ENCODE assay signal across 25 cellular contexts in the genomic region with DNA sequence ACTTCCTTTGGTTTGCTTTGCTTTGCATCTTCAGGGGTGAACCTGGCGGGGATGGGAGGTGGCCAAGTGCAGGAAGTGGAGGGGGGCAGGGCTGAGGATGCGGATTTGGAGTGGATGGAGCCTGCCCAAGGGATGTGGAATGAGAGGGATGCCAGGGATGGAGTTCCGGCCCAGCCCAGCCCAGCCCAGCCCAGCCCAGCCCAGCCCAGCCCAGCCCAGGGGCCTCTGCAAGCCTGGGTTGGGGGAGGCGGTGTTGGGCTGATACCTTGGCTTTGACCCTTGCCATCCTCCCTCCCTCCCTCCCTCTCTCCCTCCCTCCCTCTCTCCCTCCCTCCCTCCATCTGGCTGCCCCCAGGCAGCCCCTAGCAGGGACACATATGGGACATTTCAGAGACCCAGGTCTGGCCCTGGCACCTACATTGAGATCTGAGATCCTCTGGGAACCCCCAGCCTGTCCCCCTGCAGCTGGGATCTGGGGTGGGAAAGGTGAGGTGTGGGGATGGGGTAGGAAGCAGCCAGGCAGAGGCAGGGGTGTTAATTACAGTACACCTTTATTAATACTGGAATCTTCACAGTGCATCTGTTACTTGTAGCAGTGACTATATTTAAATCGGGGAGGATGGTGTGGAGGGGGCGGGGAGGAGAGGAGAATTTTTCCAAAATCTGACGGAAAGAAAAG. TPM values are rescaled to one million over a fixed set of nuclear protein-coding genes. Genes with fewer than 3 reads are reported as not detected.
DNase-seq lines count a peak whose midpoint lies in the region; ATAC-seq, FAIRE-seq and TF ChIP-seq lines count a peak whose summit lies in the region.
"Had no signal": no experiment of that assay in that cellular context is flagged by ENCODE, and none has a peak within 500 bp of the region (broad histone marks: within the 10 kb centered on the region; RNA-seq: fewer than 3 reads in every experiment).

No MANE protein-coding gene starts in this region.

- H3K36me3 ChIP-seq in HEK293 (ENCODE audit: control insufficient read depth in 2 of 2, insufficient read depth in 1 of 2, low read length in 2 of 2) = peaks cover 0 to 29% of the 10 kb centered on the region in 2 experiments; a peak in 1 of 3 replicates
- H3K36me3 ChIP-seq in H1 (ENCODE audit: control insufficient read depth in 2 of 4, insufficient read depth in 4 of 4, low read length in 3 of 4) = peaks cover 0 to 13% (median 0%) of the 10 kb centered on the region in 4 experiments; a peak in 4 of 8 replicates
- peaks cover 28 to 30% (median 29%) of the 10 kb centered on the region in 4 donors for H3K36me3 ChIP-seq in sigmoid colon
- H3K36me3 ChIP-seq: uterus had no signal

- H3K27ac Mint-ChIP-seq in activated CD8-positive, alpha-beta memory T cell treated with anti-CD3 and anti-CD28 coated beads, Interleukin-2, amount 10 ng/mL, durations not matched to agents 7 days and 5 days = no peak overlapping the region
- H3K27ac Mint-ChIP-seq: HFFc6; T-helper 2 cell treated with Interferon-gamma antibody and Interleukin-4, amounts not matched to agents 5 μg/mL and 100 μg/mL, for 36 hours had no signal

- no peaks in the 10 kb centered on the region for H3K79me2 ChIP-seq in H1 (ENCODE audit: control insufficient read depth in 1 of 2, insufficient read depth in 2 of 2, low read length in 2 of 2)

- H3K79me1 ChIP-seq in H1 (ENCODE audit: low read depth, low read length) = no peaks in the 10 kb centered on the region

- DNase-seq in activated CD8-positive, alpha-beta memory T cell treated with anti-CD3 and anti-CD28 coated beads, Interleukin-2, amount 10 ng/mL, durations not matched to agents 7 days and 5 days = no peak
- no peak for DNase-seq in activated CD8-positive, alpha-beta memory T cell treated with anti-CD3 and anti-CD28 coated beads for 24 hours
- no peak for DNase-seq in H1 (ENCODE audit: low read depth in 1 of 2, low spot score in 2 of 2)
- peak; percentile 56 for DNase-seq in sigmoid colon
- DNase-seq in NCI-H1417 treated with DMSO at 0.1 percent for 48 hours (lab: John Stamatoyannopoulos, UW) = no peak
- DNase-seq: dermis blood vessel endothelial cell; HFFc6; kidney glomerular epithelial cell; NCI-H1105; NCI-H2081 treated with DMSO at 0.1 percent for 48 hours; NCI-H69; OCI-M1; small intestine; stimulated activated CD8-positive, alpha-beta memory T cell treated with anti-CD3 and anti-CD28 coated beads, Interleukin-4, amount 100 ng/mL, for 48 hours had no signal

- no peak overlapping the region for H2BK15ac ChIP-seq in H1 (ENCODE audit: low read length)

- no peak overlapping the region; a peak in 1 of 7 replicates for H3K9ac ChIP-seq in H1 (replicated peaks in 1 of 4; ENCODE audit: extremely low read depth in 1 of 4, low read depth in 3 of 4, low read length in 3 of 4)
- H3K9ac ChIP-seq: KMS-11 had no signal

- H2BK20ac ChIP-seq in H1 (ENCODE audit: low read length) = no peak overlapping the region

- no peak overlapping the region for H4K91ac ChIP-seq in H1 (replicated peaks; ENCODE audit: insufficient read length, low read length)

- no peak for FAIRE-seq in H1 (lab: Jason Lieb, UNC)
- FAIRE-seq: GM12892, small intestine had no signal

- POLR2A ChIA-PET in HEK293 (lab: Yijun Ruan, JAX) = no interaction called here
- POLR2A ChIA-PET in H1 (lab: Charles Lee; ENCODE audit: partially characterized antibody) = interaction anchor here (1.6 to 3.2 kb wide), 3 partner anchors 12 to 81 kb away, joined by 6 to 9 read pairs (median 7); no protein-coding TSS in a partner anchor

- no peak overlapping the region; the same call in 1 of the 2 replicates for H4K8ac ChIP-seq in H1 (ENCODE audit: extremely low read depth, insufficient read depth, low read length)

- H3K4me1 Mint-ChIP-seq in activated CD8-positive, alpha-beta memory T cell treated with anti-CD3 and anti-CD28 coated beads, Interleukin-2, amount 10 ng/mL, durations not matched to agents 7 days and 5 days = peaks cover 4% of the 10 kb centered on the region

- H3K27ac ChIP-seq in HEK293 (ENCODE audit: extremely low read depth, low read depth, low read length) (no peak overlapping the region), H1 (ENCODE audit: low read depth, low read length) (no peak overlapping the region), sigmoid colon (peak overlapping the region in 3 of 4 donors; percentile 7 to 77 (median 75))
- H3K27ac ChIP-seq: breast epithelium, epithelial cell of prostate, KMS-11, prostate gland had no signal

- peak; percentile 40 for ATAC-seq in activated CD8-positive, alpha-beta memory T cell treated with anti-CD3 and anti-CD28 coated beads, Interleukin-2, amount 10 ng/mL, durations not matched to agents 7 days and 5 days
- ATAC-seq in HG03439 (IDR thresholded peaks at IDR 0.05; ENCODE audit: unreplicated experiment) (no peak), HG02973 (IDR thresholded peaks at IDR 0.05; ENCODE audit: unreplicated experiment) (no peak)
- ATAC-seq: activated CD4-positive, CD25-positive, alpha-beta regulatory T cell treated with anti-CD3 and anti-CD28 coated beads, Interleukin-2, amount 50 U/mL, for 24 hours had no signal

- no peak overlapping the region for H3K4ac ChIP-seq in H1 (replicated peaks; ENCODE audit: insufficient read length, low read depth, low read length)

- H3K23me2 ChIP-seq in H1 (ENCODE audit: low read depth, low read length) = no peaks in the 10 kb centered on the region

- H4K20me1 ChIP-seq in H1 (replicated peaks in 1 of 2; ENCODE audit: control insufficient read depth in 1 of 2, insufficient read depth in 2 of 2, low read length in 2 of 2) = peaks cover 0 to 3% of the 10 kb centered on the region in 2 experiments

- peak overlapping the region in 1 of 2 experiments; percentile 7; a peak in 1 of 4 replicates for H3K4me2 ChIP-seq in H1 (ENCODE audit: insufficient read depth in 1 of 2, low read depth in 2 of 2, low read length in 2 of 2)
- H3K4me2 ChIP-seq: KMS-11 had no signal

- no peak overlapping the region for H3K4me3 Mint-ChIP-seq in activated CD8-positive, alpha-beta memory T cell treated with anti-CD3 and anti-CD28 coated beads, Interleukin-2, amount 10 ng/mL, durations not matched to agents 7 days and 5 days
- H3K4me3 Mint-ChIP-seq: HFFc6; T-helper 2 cell treated with Interferon-gamma antibody and Interleukin-4, amounts not matched to agents 5 μg/mL and 100 μg/mL, for 36 hours had no signal

- TF ChIP-seq EP300 in H1 (IDR thresholded peaks at IDR 0.05; ENCODE audit: borderline replicate concordance in 1 of 2, low read depth in 2 of 2, low read length in 2 of 2) = no peak
- TF ChIP-seq EP300 in sigmoid colon (IDR thresholded peaks at IDR 0.05) = no peak

- H2BK5ac ChIP-seq in H1 (ENCODE audit: low read depth, low read length) = peak overlapping the region; percentile 52; the same call in 1 of the 2 replicates

- TF ChIP-seq POLR2A in H1 (IDR thresholded peaks at IDR 0.05; ENCODE audit: control extremely low read depth in 1 of 2, low read depth in 2 of 2, low read length in 2 of 2) = no peak
- TF ChIP-seq POLR2A in sigmoid colon (IDR thresholded peaks at IDR 0.05) = no peak

- no peak for TF ChIP-seq CTCF in HEK293 (tag by site-specific recombination; IDR thresholded peaks at IDR 0.05)
- no peak for TF ChIP-seq CTCF in H1 (IDR thresholded peaks at IDR 0.05; ENCODE audit: control extremely low read depth in 1 of 3, insufficient read depth in 1 of 3, low read depth in 1 of 3, low read length in 3 of 3)
- no peak for TF ChIP-seq CTCF in sigmoid colon (IDR thresholded peaks at IDR 0.05)

- H3K4me1 ChIP-seq in HEK293 (ENCODE audit: control insufficient read depth, insufficient read depth, low read length) (no peaks in the 10 kb centered on the region), H1 (replicated peaks in 1 of 4; ENCODE audit: control insufficient read depth in 3 of 4, insufficient read depth in 4 of 4, low read length in 3 of 4) (peaks cover 0 to 14% (median 7%) of the 10 kb centered on the region in 4 experiments; a peak in 6 of 7 replicates), sigmoid colon (peaks cover 0 to 36% (median 29%) of the 10 kb centered on the region in 4 donors)
- H3K4me1 ChIP-seq: prostate gland had no signal

- H3K27me3 ChIP-seq in H1 (replicated peaks in 1 of 4; ENCODE audit: control insufficient read depth in 3 of 4, extremely low read depth in 1 of 4, insufficient read depth in 3 of 4, low read length in 3 of 4) (no peaks in the 10 kb centered on the region), sigmoid colon (no peaks in the 10 kb centered on the region)
- H3K27me3 ChIP-seq: breast epithelium, uterus had no signal

- no peak overlapping the region for H3K56ac ChIP-seq in H1 (replicated peaks; ENCODE audit: insufficient read length, low read depth, low read length)

- H2BK12ac ChIP-seq in H1 (ENCODE audit: low read depth, low read length) = no peak overlapping the region

- no peaks in the 10 kb centered on the region for H3K9me3 Mint-ChIP-seq in activated CD8-positive, alpha-beta memory T cell treated with anti-CD3 and anti-CD28 coated beads, Interleukin-2, amount 10 ng/mL, durations not matched to agents 7 days and 5 days (ENCODE audit: low read depth)
- H3K9me3 Mint-ChIP-seq: HFFc6; T-helper 2 cell treated with Interferon-gamma antibody and Interleukin-4, amounts not matched to agents 5 μg/mL and 100 μg/mL, for 36 hours had no signal

- H3K27me3 Mint-ChIP-seq in activated CD8-positive, alpha-beta memory T cell treated with anti-CD3 and anti-CD28 coated beads, Interleukin-2, amount 10 ng/mL, durations not matched to agents 7 days and 5 days = no peaks in the 10 kb centered on the region

- intact Hi-C loops in sigmoid colon (cut with DNase I) = no loop called here

- H2BK120ac ChIP-seq in H1 (replicated peaks; ENCODE audit: low read depth, low read length) = no peak overlapping the region

- no peak for TF ChIP-seq RAD21 in H1 (IDR thresholded peaks at IDR 0.05 in 1 of 2, conservative IDR thresholded peaks at IDR 0.05 in 1 of 2; ENCODE audit: low read depth in 2 of 2, low read length in 2 of 2)

- no peak overlapping the region for H3K23ac ChIP-seq in H1 (ENCODE audit: insufficient read length)

- WGBS in H1 (ENCODE audit: extremely low coverage in 1 of 2, insufficient coverage in 1 of 2, insufficient read length in 1 of 2, insufficient replicate concordance in 2 of 2, low coverage in 1 of 2, low lambda C conversion rate in 2 of 2, missing lambda C conversion rate in 1 of 2), 2 experiments = 66% methylated on average over 6 of the region's 7 CpGs; no CpG with 5 or more reads in 1 of the 2 experiments
- 51 to 72% methylated on average over 7 of the region's 7 CpGs for WGBS in sigmoid colon, 2 donors

- H2AK5ac ChIP-seq in H1 (ENCODE audit: low read depth, low read length) = no peak overlapping the region

- H2AFZ ChIP-seq in H1 (ENCODE audit: low read length) = no peak overlapping the region

- CTCF ChIA-PET in activated CD8-positive, alpha-beta memory T cell treated with anti-CD3 and anti-CD28 coated beads, Interleukin-2, amount 10 ng/mL, durations not matched to agents 7 days and 5 days (lab: Charles Lee) = interaction anchor here (2.0 kb wide), 1 partner anchor 110 kb away, joined by 13 read pairs; no protein-coding TSS in a partner anchor
- CTCF ChIA-PET in HEK293 (lab: Yijun Ruan, JAX) = no interaction called here
- CTCF ChIA-PET in H1 (lab: Charles Lee; ENCODE audit: partially characterized antibody) = interaction anchor here (0.7 to 4.4 kb wide), 4 partner anchors 77 to 119 kb away, joined by 3 to 36 read pairs (median 4); no protein-coding TSS in a partner anchor

- H3K36me3 Mint-ChIP-seq in activated CD8-positive, alpha-beta memory T cell treated with anti-CD3 and anti-CD28 coated beads, Interleukin-2, amount 10 ng/mL, durations not matched to agents 7 days and 5 days = no peaks in the 10 kb centered on the region

- H3K9me3 ChIP-seq in HEK293 (ENCODE audit: control insufficient read depth, insufficient read depth, low read depth, low read length) (no peaks in the 10 kb centered on the region), H1 (ENCODE audit: insufficient read depth in 2 of 2, low read depth in 1 of 2, low read length in 1 of 2) (no peaks in the 10 kb centered on the region), sigmoid colon (no peaks in the 10 kb centered on the region)
- H3K9me3 ChIP-seq: breast epithelium, prostate gland, uterus had no signal

- H4K5ac ChIP-seq in H1 (ENCODE audit: insufficient read length, low read depth, low read length) = no peak overlapping the region

- no peak overlapping the region for H3K14ac ChIP-seq in H1 (ENCODE audit: insufficient read length)

- H3K4me3 ChIP-seq in HEK293 (ENCODE audit: low read depth, low read length) (no peak overlapping the region), H1 (ENCODE audit: extremely low read depth in 1 of 4, insufficient read depth in 2 of 4, low read depth in 3 of 4, low read length in 4 of 4) (no peak overlapping the region), sigmoid colon (no peak overlapping the region)
- H3K4me3 ChIP-seq: breast epithelium, prostate gland, uterus had no signal

- no peak overlapping the region for H3K18ac ChIP-seq in H1 (ENCODE audit: extremely low read depth, low read length)

RNA-seq across cellular contexts. Expression of a gene that starts 14.5 kb away (rescaled TPM):
- not detected for total RNA-seq in activated CD8-positive, alpha-beta memory T cell treated with anti-CD3 and anti-CD28 coated beads, Interleukin-2, amount 10 ng/mL, durations not matched to agents 7 days and 5 days
- total RNA-seq in H1 (2021; fragmentation: NEBNext Ultra II Directional; extraction: Animal tissue kit (Norgen Biotek cat#: 25700)) = 4.0 and 4.6 TPM in 2 replicates
- polyA plus RNA-seq in H1 (2011; rRNA removed) = 5.6 and 8.0 TPM in 2 replicates
- 6.7 TPM for polyA plus RNA-seq in H1 (2011; cell fraction: cytosol; rRNA removed)
- 9.0 TPM for polyA plus RNA-seq in H1 (2011; cell fraction: nucleus; rRNA removed)
- 4.6 to 6.5 TPM (median 5.2 TPM) in 4 replicates for polyA plus RNA-seq in H1 (2012, experiment 1 of 2)
- 3.3 TPM for polyA plus RNA-seq in H1 (2012, experiment 2 of 2)
- 2.7 TPM for polyA plus RNA-seq in H1 (2013, experiment 1 of 2)
- polyA plus RNA-seq in H1 (2013, experiment 2 of 2) = 3.3 TPM
- 1.7 and 2.2 TPM in 2 replicates for polyA minus RNA-seq in H1 (2011; rRNA and poly(A)+ RNA removed)
- 4.3 TPM for polyA minus RNA-seq in H1 (2011; cell fraction: cytosol; rRNA and poly(A)+ RNA removed)
- polyA minus RNA-seq in H1 (2011; cell fraction: nucleus; rRNA and poly(A)+ RNA removed) = 1.5 TPM
- total RNA-seq in sigmoid colon = 1 to 10 TPM in 3 of 4 donors, not detected in 1; 3.6 to 5.4 (median 4.6) TPM
- 1 to 10 TPM in 2 of 3 donors, not detected in 1; 1.8 to 5.5 TPM for polyA plus RNA-seq in sigmoid colon

RNA-seq across cellular contexts. Expression of a gene that starts 25.0 kb away (rescaled TPM):
- 1 to 10 TPM; 1.4 to 1.7 TPM for total RNA-seq in activated CD8-positive, alpha-beta memory T cell treated with anti-CD3 and anti-CD28 coated beads, Interleukin-2, amount 10 ng/mL, durations not matched to agents 7 days and 5 days
- 34.2 and 36.7 TPM in 2 replicates for total RNA-seq in H1 (2021; fragmentation: NEBNext Ultra II Directional; extraction: Animal tissue kit (Norgen Biotek cat#: 25700))
- polyA plus RNA-seq in H1 (2011; rRNA removed) (23.3 and 33.8 TPM in 2 replicates), sigmoid colon (10 to 100 TPM in 2 of 3 donors, 1 to 10 TPM in 1; 5.4 to 28.2 (median 10.9) TPM)
- 26.1 TPM for polyA plus RNA-seq in H1 (2011; cell fraction: cytosol; rRNA removed)
- 34.8 TPM for polyA plus RNA-seq in H1 (2011; cell fraction: nucleus; rRNA removed)
- polyA plus RNA-seq in H1 (2012, experiment 1 of 2) = 22.4 to 38.9 TPM (median 37.5 TPM) in 4 replicates
- 14.0 TPM for polyA plus RNA-seq in H1 (2012, experiment 2 of 2)
- 32.8 TPM for polyA plus RNA-seq in H1 (2013, experiment 1 of 2)
- 34.0 TPM for polyA plus RNA-seq in H1 (2013, experiment 2 of 2)
- 13.3 and 15.3 TPM in 2 replicates for polyA minus RNA-seq in H1 (2011; rRNA and poly(A)+ RNA removed)
- 23.2 TPM for polyA minus RNA-seq in H1 (2011; cell fraction: cytosol; rRNA and poly(A)+ RNA removed)
- polyA minus RNA-seq in H1 (2011; cell fraction: nucleus; rRNA and poly(A)+ RNA removed) = 18.2 TPM
- 10 to 100 TPM; 36.4 to 100.0 (median 60.7) TPM for total RNA-seq in sigmoid colon

Comparison
In these comparisons a context has a peak if more than half of its experiments do, and no peak if none do; other contexts are left out.
1. H3K27ac ChIP-seq: peak in sigmoid colon (3 of 4); none in HEK293 (single experiment) and H1 (single experiment).
2. RNA of a gene that starts 25.0 kb away (total RNA-seq): 36.4 to 100.0 TPM in sigmoid colon and 34.2 to 36.7 TPM in H1; 1.4 to 1.7 TPM in activated CD8-positive, alpha-beta memory T cell treated with anti-CD3 and anti-CD28 coated beads, Interleukin-2, amount 10 ng/mL, durations not matched to agents 7 days and 5 days; every median in the first group is over 10 times any median in the second.